23 cellular contexts compared by ENCODE assay signal in the genomic region with DNA sequence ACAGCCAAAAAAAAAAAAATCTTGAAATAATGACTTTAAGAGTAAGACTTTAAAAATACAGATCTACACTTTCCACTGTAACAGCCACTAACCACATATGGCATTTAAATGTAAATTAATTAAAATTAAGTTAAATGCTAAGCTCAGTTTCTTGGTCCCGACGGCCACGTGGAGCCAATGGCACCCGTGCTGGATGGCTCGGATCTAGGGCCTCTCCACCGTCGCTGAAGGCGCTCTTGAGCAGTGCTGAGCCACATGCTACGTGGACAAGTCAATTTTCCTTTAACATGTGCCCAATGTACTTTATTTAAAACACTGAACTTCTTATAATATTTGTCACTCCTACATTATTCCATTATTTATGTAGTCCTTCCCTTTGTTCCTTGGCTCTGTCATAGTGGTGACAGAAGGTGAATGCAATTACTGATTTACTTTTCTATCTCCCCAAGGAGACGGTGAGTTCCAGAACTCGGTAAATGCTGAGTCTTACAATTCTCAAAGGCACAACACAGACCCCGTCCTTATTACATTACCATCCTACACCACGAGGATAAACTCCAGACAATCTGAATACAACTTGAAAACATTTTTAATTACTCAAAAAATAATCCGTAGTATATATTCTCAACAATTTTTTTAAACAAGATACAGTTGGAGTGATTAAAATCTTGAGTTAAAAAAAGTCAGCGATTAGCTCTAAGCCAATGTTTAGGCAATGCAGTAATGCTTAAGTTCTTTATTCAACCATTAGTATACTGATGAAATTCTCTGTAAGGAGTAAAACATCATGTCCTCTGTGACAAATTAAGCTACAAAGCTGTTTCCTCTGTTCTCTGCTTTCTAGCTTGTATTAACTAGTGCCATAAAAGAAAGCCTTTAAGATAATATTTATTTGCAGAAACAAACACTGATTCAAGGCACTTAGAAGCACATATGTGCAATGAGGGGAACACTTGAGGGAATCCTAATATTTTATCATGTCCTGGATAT.
DNase-seq lines count a peak whose midpoint lies in the region; TF ChIP-seq lines count a peak whose summit lies in the region.
"Had no signal": no experiment of that assay in that cellular context is flagged by ENCODE, and none has a peak within 500 bp of the region (broad histone marks: within the 10 kb centered on the region; RNA-seq: fewer than 3 reads in every experiment).

No MANE protein-coding gene starts in this region.

- H3K36me3 Mint-ChIP-seq in brain: peaks cover 19% of the 10 kb centered on the region
- H3K36me3 Mint-ChIP-seq in osteocyte (ENCODE audit: unreplicated experiment): peaks cover 71% of the 10 kb centered on the region

- DNase-seq in NCI-H82 (lab: John Stamatoyannopoulos, UW) (peak; percentile 2), NCI-H82 treated with DMSO at 0.1 percent for 48 hours (lab: John Stamatoyannopoulos, UW; ENCODE audit: unreplicated experiment) (no peak), hepatocyte (ENCODE audit: low spot score) (no peak), osteocyte (ENCODE audit: extremely low spot score, unreplicated experiment) (no peak), SW 1271 (lab: John Stamatoyannopoulos, UW) (no peak), hepatic stellate cell (ENCODE audit: low spot score) (no peak)
- DNase-seq in activated effector memory CD4-positive, alpha-beta T cell treated with Interleukin-2 at 50 U/mL for 16 hours: no peak
- DNase-seq: CD4-positive, CD25-positive, alpha-beta regulatory T cell; DMS153; HCEC 1CT; Karpas-422; NCI-H1092; NCI-H1417 treated with DMSO at 0.1 percent for 48 hours; NCI-H1694 treated with DMSO at 0.1 percent for 48 hours; NCI-H2081 treated with DMSO at 0.1 percent for 48 hours; NCI-H524; NCI-H748 treated with DMSO at 0.1 percent for 48 hours; NK-92 treated with Interleukin-12 subunit alpha and Interleukin-12 subunit beta, amount 100 ng/mL, for 24 hours; PC-3; Right ventricle myocardium superior had no signal

- no peaks in the 10 kb centered on the region for H3K9me2 ChIP-seq in hepatocyte (replicated peaks; ENCODE audit: insufficient read depth)

- no peaks in the 10 kb centered on the region for H3K36me3 ChIP-seq in hepatocyte (replicated peaks; ENCODE audit: insufficient read depth, low read depth)
- H3K36me3 ChIP-seq: SJSA1 had no signal

- H3K4me3 ChIP-seq in hepatocyte: no peak overlapping the region
- H3K4me3 ChIP-seq: BLaER1, SJSA1 had no signal

- no peaks in the 10 kb centered on the region for H3K9me3 ChIP-seq in hepatocyte (ENCODE audit: low read depth)
- H3K9me3 ChIP-seq: BLaER1, SJSA1 had no signal

- TF ChIP-seq CTCF in brain (conservative IDR thresholded peaks at IDR 0.05): no peak
- TF ChIP-seq CTCF in hepatocyte (IDR thresholded peaks at IDR 0.05; ENCODE audit: poor library complexity): no peak
- no peak for TF ChIP-seq CTCF in osteocyte (IDR thresholded peaks at IDR 0.05)

- H3K27me3 Mint-ChIP-seq in brain (no peaks in the 10 kb centered on the region), osteocyte (ENCODE audit: unreplicated experiment) (no peaks in the 10 kb centered on the region)
- H3K27me3 Mint-ChIP-seq: CD4-positive, CD25-positive, alpha-beta regulatory T cell had no signal

- no peak overlapping the region for H3K4me2 ChIP-seq in hepatocyte
- H3K4me2 ChIP-seq: BLaER1 had no signal

- H3K4me1 Mint-ChIP-seq in brain (peaks cover 61% of the 10 kb centered on the region), osteocyte (ENCODE audit: unreplicated experiment) (peaks cover 64% of the 10 kb centered on the region)
- H3K4me1 Mint-ChIP-seq: CD4-positive, CD25-positive, alpha-beta regulatory T cell had no signal

- H3K4me1 ChIP-seq in hepatocyte (ENCODE audit: insufficient read depth): no peaks in the 10 kb centered on the region
- H3K4me1 ChIP-seq: BLaER1 had no signal

- peak overlapping the region; percentile 1 for H3K27ac ChIP-seq in hepatocyte
- H3K27ac ChIP-seq: BLaER1, SJSA1 had no signal

- H4K20me1 ChIP-seq in hepatocyte (ENCODE audit: insufficient read depth, poor library complexity, severe bottlenecking): no peaks in the 10 kb centered on the region

- H3K9me3 Mint-ChIP-seq in brain: peaks cover 0 to 2% (median 0%) of the 10 kb centered on the region in 5 experiments
- no peaks in the 10 kb centered on the region for H3K9me3 Mint-ChIP-seq in osteocyte (ENCODE audit: unreplicated experiment)

- no peaks in the 10 kb centered on the region for H3K27me3 ChIP-seq in hepatocyte
- H3K27me3 ChIP-seq: BLaER1, SJSA1 had no signal

- no peak overlapping the region for H3K4me3 Mint-ChIP-seq in brain
- H3K4me3 Mint-ChIP-seq in osteocyte (ENCODE audit: unreplicated experiment): no peak overlapping the region
- H3K4me3 Mint-ChIP-seq: CD4-positive, CD25-positive, alpha-beta regulatory T cell had no signal

- no peak overlapping the region for H2AFZ ChIP-seq in hepatocyte

- H3K27ac Mint-ChIP-seq in brain (peak overlapping the region in 3 of 5 experiments; percentile 47 to 58 (median 52)), osteocyte (ENCODE audit: unreplicated experiment) (peak overlapping the region; percentile 44)
- H3K27ac Mint-ChIP-seq: CD4-positive, CD25-positive, alpha-beta regulatory T cell had no signal

- WGBS in hepatocyte (ENCODE audit: low lambda C conversion rate, missing lambda C conversion rate): 80% methylated on average over 15 of the region's 15 CpGs

- H3K79me2 ChIP-seq in hepatocyte: no peaks in the 10 kb centered on the region
